Comparison of ENCODE assay signal across 1 cellular context in genomic region chr6:122609881-122610689, GRCh38.
TF ChIP-seq lines count a peak whose summit lies in the region.

Gene PKIB (plus strand): TSS chr6:122610405. CDS start chr6:122717795, 107,390 bp downstream.

TF ChIP-seq in HepG2, 621 proteins besides CTCF, POLR2A, EP300 and RAD21 (continued from another document and continues in another):
- TF ChIP-seq ZNF333 (CRISPR knock-in tag; IDR thresholded peaks at IDR 0.05; ENCODE audit: borderline replicate concordance) = 0 out of 2 replicates have a peak, but pooled peaks have one; percentile 71
- peak; percentile 0; the same call in 1 of the 2 replicates for TF ChIP-seq MXD1 (CRISPR knock-in tag; IDR thresholded peaks at IDR 0.05)
- TF ChIP-seq NR3C1 (CRISPR knock-in tag; IDR thresholded peaks at IDR 0.05) = no peak
- TF ChIP-seq ZBTB21 (CRISPR knock-in tag; IDR thresholded peaks at IDR 0.05) = no peak; the same call in 1 of the 2 replicates
- TF ChIP-seq ZFP36L2 (CRISPR knock-in tag; IDR thresholded peaks at IDR 0.05) = no peak
- 0 out of 2 replicates have a peak, but pooled peaks have one; percentile 57 for TF ChIP-seq RELA (CRISPR knock-in tag; IDR thresholded peaks at IDR 0.05)
- TF ChIP-seq ATAD3A (CRISPR knock-in tag; IDR thresholded peaks at IDR 0.05) = no peak
- TF ChIP-seq ZNF703 (CRISPR knock-in tag; IDR thresholded peaks at IDR 0.05; ENCODE audit: borderline replicate concordance) = no peak
- TF ChIP-seq ZNF329 (CRISPR knock-in tag; IDR thresholded peaks at IDR 0.05; ENCODE audit: low read depth) = no peak
- no peak for TF ChIP-seq RFX3 (CRISPR knock-in tag; IDR thresholded peaks at IDR 0.05)
- TF ChIP-seq DPF2 (CRISPR knock-in tag; IDR thresholded peaks at IDR 0.05; ENCODE audit: borderline replicate concordance, low read depth) = no peak
- peak; percentile 68; the same call in 1 of the 2 replicates for TF ChIP-seq NFKBIZ (CRISPR knock-in tag; IDR thresholded peaks at IDR 0.05)
- peak; percentile 98 for TF ChIP-seq UBTF (CRISPR knock-in tag; IDR thresholded peaks at IDR 0.05)
- no peak for TF ChIP-seq FOXM1 (CRISPR knock-in tag; IDR thresholded peaks at IDR 0.05)
- TF ChIP-seq ZNF687 (CRISPR knock-in tag; IDR thresholded peaks at IDR 0.05) = peak; percentile 85
- 0 out of 2 replicates have a peak, but pooled peaks have one; percentile 73 for TF ChIP-seq ZNF343 (CRISPR knock-in tag; IDR thresholded peaks at IDR 0.05)
- peak; percentile 62; the same call in 1 of the 2 replicates for TF ChIP-seq ZNF792 (CRISPR knock-in tag; IDR thresholded peaks at IDR 0.05)
- TF ChIP-seq ZFP62 (CRISPR knock-in tag; IDR thresholded peaks at IDR 0.05) = no peak
- TF ChIP-seq, protein P1, sequence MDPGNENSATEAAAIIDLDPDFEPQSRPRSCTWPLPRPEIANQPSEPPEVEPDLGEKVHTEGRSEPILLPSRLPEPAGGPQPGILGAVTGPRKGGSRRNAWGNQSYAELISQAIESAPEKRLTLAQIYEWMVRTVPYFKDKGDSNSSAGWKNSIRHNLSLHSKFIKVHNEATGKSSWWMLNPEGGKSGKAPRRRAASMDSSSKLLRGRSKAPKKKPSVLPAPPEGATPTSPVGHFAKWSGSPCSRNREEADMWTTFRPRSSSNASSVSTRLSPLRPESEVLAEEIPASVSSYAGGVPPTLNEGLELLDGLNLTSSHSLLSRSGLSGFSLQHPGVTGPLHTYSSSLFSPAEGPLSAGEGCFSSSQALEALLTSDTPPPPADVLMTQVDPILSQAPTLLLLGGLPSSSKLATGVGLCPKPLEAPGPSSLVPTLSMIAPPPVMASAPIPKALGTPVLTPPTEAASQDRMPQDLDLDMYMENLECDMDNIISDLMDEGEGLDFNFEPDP (CRISPR knock-in tag; conservative IDR thresholded peaks at IDR 0.05) = no peak
- no peak for TF ChIP-seq ZNF558 (CRISPR knock-in tag; IDR thresholded peaks at IDR 0.05; ENCODE audit: borderline replicate concordance)
- TF ChIP-seq, protein P2, sequence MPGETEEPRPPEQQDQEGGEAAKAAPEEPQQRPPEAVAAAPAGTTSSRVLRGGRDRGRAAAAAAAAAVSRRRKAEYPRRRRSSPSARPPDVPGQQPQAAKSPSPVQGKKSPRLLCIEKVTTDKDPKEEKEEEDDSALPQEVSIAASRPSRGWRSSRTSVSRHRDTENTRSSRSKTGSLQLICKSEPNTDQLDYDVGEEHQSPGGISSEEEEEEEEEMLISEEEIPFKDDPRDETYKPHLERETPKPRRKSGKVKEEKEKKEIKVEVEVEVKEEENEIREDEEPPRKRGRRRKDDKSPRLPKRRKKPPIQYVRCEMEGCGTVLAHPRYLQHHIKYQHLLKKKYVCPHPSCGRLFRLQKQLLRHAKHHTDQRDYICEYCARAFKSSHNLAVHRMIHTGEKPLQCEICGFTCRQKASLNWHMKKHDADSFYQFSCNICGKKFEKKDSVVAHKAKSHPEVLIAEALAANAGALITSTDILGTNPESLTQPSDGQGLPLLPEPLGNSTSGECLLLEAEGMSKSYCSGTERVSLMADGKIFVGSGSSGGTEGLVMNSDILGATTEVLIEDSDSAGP (CRISPR knock-in tag; IDR thresholded peaks at IDR 0.05; ENCODE audit: borderline replicate concordance) = peak; percentile 72; the same call in 1 of the 2 replicates
- TF ChIP-seq KLF9 (CRISPR knock-in tag; IDR thresholded peaks at IDR 0.05; ENCODE audit: low read depth) = peak; percentile 50; the same call in 1 of the 2 replicates
- TF ChIP-seq SMAD9 (CRISPR knock-in tag; IDR thresholded peaks at IDR 0.05) = no peak
- TF ChIP-seq ATF7-NPFF (CRISPR knock-in tag; IDR thresholded peaks at IDR 0.05; ENCODE audit: low read depth) = peak; percentile 61; the same call in 1 of the 2 replicates
- TF ChIP-seq YEATS2 (CRISPR knock-in tag; IDR thresholded peaks at IDR 0.05; ENCODE audit: borderline replicate concordance) = 0 out of 2 replicates have a peak, but pooled peaks have one; percentile 23
- TF ChIP-seq ARNT2 (CRISPR knock-in tag; IDR thresholded peaks at IDR 0.05; ENCODE audit: low read depth) = peak; percentile 72; the same call in 1 of the 2 replicates
- TF ChIP-seq FIP1L1 (IDR thresholded peaks at IDR 0.05; ENCODE audit: borderline replicate concordance, insufficient read depth, low read depth, low read length) = no peak
- peak; percentile 58 for TF ChIP-seq ZNF740 (CRISPR knock-in tag; IDR thresholded peaks at IDR 0.05)
- TF ChIP-seq ZSCAN9 (CRISPR knock-in tag; IDR thresholded peaks at IDR 0.05; ENCODE audit: borderline replicate concordance) = no peak
- TF ChIP-seq ZNF660 (CRISPR knock-in tag; IDR thresholded peaks at IDR 0.05; ENCODE audit: borderline replicate concordance, low read depth) = no peak
- no peak for TF ChIP-seq BRCA1 (CRISPR knock-in tag; IDR thresholded peaks at IDR 0.05)
- TF ChIP-seq HNRNPUL1 (IDR thresholded peaks at IDR 0.05; ENCODE audit: low read depth, low read length) = no peak
- no peak for TF ChIP-seq SYNCRIP (IDR thresholded peaks at IDR 0.05; ENCODE audit: insufficient read depth, low read depth, low read length)
- TF ChIP-seq, protein P3, sequence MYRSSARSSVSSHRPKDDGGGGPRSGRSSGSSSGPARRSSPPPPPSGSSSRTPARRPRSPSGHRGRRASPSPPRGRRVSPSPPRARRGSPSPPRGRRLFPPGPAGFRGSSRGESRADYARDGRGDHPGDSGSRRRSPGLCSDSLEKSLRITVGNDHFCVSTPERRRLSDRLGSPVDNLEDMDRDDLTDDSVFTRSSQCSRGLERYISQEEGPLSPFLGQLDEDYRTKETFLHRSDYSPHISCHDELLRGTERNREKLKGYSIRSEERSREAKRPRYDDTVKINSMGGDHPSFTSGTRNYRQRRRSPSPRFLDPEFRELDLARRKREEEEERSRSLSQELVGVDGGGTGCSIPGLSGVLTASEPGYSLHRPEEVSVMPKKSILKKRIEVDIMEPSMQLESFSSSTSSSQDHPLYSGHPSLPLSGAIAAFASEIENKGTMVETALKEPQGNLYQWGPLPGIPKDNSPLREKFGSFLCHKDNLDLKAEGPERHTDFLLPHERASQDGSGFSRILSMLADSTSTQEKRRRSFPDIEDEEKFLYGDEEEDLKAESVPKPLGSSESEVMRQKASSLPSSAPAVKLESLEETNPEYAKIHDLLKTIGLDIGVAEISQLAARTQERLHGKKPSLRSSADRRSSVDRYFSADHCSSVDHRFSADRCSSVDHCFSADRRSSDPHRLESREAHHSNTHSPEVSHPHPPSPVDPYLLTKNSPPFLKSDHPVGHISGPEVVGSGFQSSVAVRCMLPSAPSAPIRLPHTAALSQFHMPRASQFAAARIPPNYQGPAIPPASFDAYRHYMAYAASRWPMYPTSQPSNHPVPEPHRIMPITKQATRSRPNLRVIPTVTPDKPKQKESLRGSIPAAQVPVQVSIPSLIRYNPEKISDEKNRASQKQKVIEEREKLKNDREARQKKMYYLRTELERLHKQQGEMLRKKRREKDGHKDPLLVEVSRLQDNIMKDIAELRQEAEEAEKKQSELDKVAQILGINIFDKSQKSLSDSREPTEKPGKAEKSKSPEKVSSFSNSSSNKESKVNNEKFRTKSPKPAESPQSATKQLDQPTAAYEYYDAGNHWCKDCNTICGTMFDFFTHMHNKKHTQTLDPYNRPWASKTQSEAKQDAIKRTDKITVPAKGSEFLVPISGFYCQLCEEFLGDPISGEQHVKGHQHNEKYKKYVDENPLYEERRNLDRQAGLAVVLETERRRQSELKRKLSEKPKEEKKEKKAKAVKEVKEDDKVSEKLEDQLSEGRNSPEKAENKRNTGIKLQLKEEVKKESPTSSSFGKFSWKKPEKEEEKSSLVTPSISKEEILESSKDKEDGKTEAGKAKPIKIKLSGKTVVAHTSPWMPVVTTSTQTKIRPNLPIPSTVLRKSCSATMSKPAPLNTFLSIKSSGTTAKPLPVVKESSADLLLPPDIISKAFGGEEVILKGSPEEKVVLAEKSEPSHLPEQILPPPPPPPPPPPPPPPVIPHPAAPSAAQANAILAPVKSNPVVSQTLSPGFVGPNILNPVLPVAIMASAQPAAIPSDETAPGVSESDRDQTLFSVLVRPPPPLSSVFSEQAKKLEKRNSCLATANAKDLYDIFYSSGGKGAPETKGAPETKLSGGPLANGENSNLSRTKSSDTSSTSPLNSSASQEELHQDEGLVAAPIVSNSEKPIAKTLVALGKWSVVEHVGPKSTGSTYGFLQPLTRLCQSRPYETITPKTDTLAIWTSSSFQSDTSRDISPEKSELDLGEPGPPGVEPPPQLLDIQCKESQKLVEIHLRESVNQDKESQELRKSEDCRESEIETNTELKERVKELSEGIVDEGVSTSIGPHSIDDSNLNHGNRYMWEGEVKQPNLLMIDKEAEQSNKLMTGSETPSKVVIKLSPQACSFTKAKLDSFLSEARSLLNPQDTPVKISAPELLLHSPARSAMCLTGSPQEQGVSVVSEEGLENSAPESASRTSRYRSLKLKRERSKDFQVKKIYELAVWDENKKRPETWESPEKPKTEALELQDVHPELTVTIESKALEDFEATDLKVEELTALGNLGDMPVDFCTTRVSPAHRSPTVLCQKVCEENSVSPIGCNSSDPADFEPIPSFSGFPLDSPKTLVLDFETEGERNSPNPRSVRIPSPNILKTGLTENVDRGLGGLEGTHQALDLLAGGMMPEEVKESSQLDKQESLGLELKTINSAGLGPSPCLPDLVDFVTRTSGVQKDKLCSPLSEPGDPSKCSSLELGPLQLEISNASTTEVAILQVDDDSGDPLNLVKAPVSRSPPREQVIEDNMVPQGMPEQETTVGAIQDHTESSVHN (CRISPR knock-in tag; IDR thresholded peaks at IDR 0.05) = no peak
- peak; percentile 78; the same call in 1 of the 2 replicates for TF ChIP-seq ERF (CRISPR knock-in tag; IDR thresholded peaks at IDR 0.05)
- TF ChIP-seq, protein P4, sequence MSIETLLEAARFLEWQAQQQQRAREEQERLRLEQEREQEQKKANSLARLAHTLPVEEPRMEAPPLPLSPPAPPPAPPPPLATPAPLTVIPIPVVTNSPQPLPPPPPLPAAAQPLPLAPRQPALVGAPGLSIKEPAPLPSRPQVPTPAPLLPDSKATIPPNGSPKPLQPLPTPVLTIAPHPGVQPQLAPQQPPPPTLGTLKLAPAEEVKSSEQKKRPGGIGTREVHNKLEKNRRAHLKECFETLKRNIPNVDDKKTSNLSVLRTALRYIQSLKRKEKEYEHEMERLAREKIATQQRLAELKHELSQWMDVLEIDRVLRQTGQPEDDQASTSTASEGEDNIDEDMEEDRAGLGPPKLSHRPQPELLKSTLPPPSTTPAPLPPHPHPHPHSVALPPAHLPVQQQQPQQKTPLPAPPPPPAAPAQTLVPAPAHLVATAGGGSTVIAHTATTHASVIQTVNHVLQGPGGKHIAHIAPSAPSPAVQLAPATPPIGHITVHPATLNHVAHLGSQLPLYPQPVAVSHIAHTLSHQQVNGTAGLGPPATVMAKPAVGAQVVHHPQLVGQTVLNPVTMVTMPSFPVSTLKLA (IDR thresholded peaks at IDR 0.05) = no peak
- TF ChIP-seq ATF7 (IDR thresholded peaks at IDR 0.05) = no peak
- no peak for TF ChIP-seq ATF7 (CRISPR knock-in tag; IDR thresholded peaks at IDR 0.05)
- no peak for TF ChIP-seq ZNF17 (CRISPR knock-in tag; IDR thresholded peaks at IDR 0.05)
- TF ChIP-seq DBP (CRISPR knock-in tag; IDR thresholded peaks at IDR 0.05; ENCODE audit: not compliant biosample characterization) = peak; percentile 48
- TF ChIP-seq KDM2A (CRISPR knock-in tag; IDR thresholded peaks at IDR 0.05; ENCODE audit: borderline replicate concordance, low read depth) = peak; percentile 74
